21 cellular contexts compared by ENCODE assay signal in genomic region chr9:86751207-86751606, GRCh38.
A peak's percentile ranks its signal among the peaks of the same experiment; 100 is the strongest.
DNase-seq lines count a peak whose midpoint lies in the region; ATAC-seq and TF ChIP-seq lines count a peak whose summit lies in the region.
"Had no signal": no experiment of that assay in that cellular context is flagged by ENCODE, and none has a peak within 500 bp of the region (broad histone marks: within the 10 kb centered on the region; RNA-seq: fewer than 3 reads in every experiment).

No MANE protein-coding gene starts in this region.

- intact Hi-C loops in psoas muscle (cut with DNase I), result no loop called here
- intact Hi-C loops in left lung (cut with DNase I), result no loop called here

- no peak overlapping the region for H3K9ac ChIP-seq in endodermal cell (ENCODE audit: extremely low read depth, low read length, poor library complexity, severe bottlenecking)

- H3K27ac Mint-ChIP-seq in endodermal cell, result no peak overlapping the region
- H3K27ac Mint-ChIP-seq: CD4-positive, alpha-beta memory T cell; H9; IgD-negative memory B cell had no signal

- no peaks in the 10 kb centered on the region for H3K9me3 ChIP-seq in endodermal cell (ENCODE audit: control insufficient read depth, low read length)
- no peaks in the 10 kb centered on the region for H3K9me3 ChIP-seq in right atrium auricular region
- H3K9me3 ChIP-seq in psoas muscle, result no peaks in the 10 kb centered on the region
- no peaks in the 10 kb centered on the region for H3K9me3 ChIP-seq in left lung
- H3K9me3 ChIP-seq: MG63, Peyer's patch had no signal

- H3K36me3 ChIP-seq in endodermal cell (ENCODE audit: control insufficient read depth, insufficient read depth, low read length) (no peaks in the 10 kb centered on the region), right atrium auricular region (no peaks in the 10 kb centered on the region), psoas muscle (ENCODE audit: insufficient read depth in 1 of 2, low read depth in 1 of 2) (no peaks in the 10 kb centered on the region), left lung (no peaks in the 10 kb centered on the region)
- H3K36me3 ChIP-seq: MG63, Peyer's patch had no signal

- WGBS in endodermal cell (ENCODE audit: insufficient coverage in 1 of 2, insufficient read length in 1 of 2), 2 experiments, result 91 to 95% methylated on average over 4 of the region's 4 CpGs
- 61 to 88% (median 62%) methylated on average over 4 of the region's 4 CpGs for WGBS in psoas muscle, 3 donors

- H3K4me1 ChIP-seq in endodermal cell (ENCODE audit: control insufficient read depth, insufficient read depth, low read length) (no peaks in the 10 kb centered on the region), right atrium auricular region (peaks cover 0 to 9% of the 10 kb centered on the region in 2 donors), psoas muscle (no peaks in the 10 kb centered on the region), left lung (no peaks in the 10 kb centered on the region)
- H3K4me1 ChIP-seq: Peyer's patch had no signal

- H3K27ac ChIP-seq in endodermal cell (ENCODE audit: low read depth, low read length), result no peak overlapping the region
- no peak overlapping the region for H3K27ac ChIP-seq in right atrium auricular region
- H3K27ac ChIP-seq in psoas muscle, result no peak overlapping the region
- H3K27ac ChIP-seq in left lung, result no peak overlapping the region
- H3K27ac ChIP-seq: Peyer's patch had no signal

- TF ChIP-seq CTCF in endodermal cell (conservative IDR thresholded peaks at IDR 0.05), result peak; percentile 27
- TF ChIP-seq CTCF in right atrium auricular region (IDR thresholded peaks at IDR 0.05), result no peak
- no peak for TF ChIP-seq CTCF in psoas muscle (IDR thresholded peaks at IDR 0.05)
- TF ChIP-seq CTCF in left lung (IDR thresholded peaks at IDR 0.05), result no peak

- no peaks in the 10 kb centered on the region for H3K27me3 ChIP-seq in endodermal cell (ENCODE audit: control insufficient read depth, insufficient read depth, low read length, poor library complexity, severe bottlenecking)
- H3K27me3 ChIP-seq in right atrium auricular region, result no peaks in the 10 kb centered on the region
- no peaks in the 10 kb centered on the region for H3K27me3 ChIP-seq in psoas muscle (ENCODE audit: insufficient read depth in 3 of 3, low read length in 2 of 3)
- peaks cover 0 to 14% of the 10 kb centered on the region in 2 donors for H3K27me3 ChIP-seq in left lung
- H3K27me3 ChIP-seq: MG63, Peyer's patch had no signal

- no peak overlapping the region for H3K4me3 Mint-ChIP-seq in endodermal cell
- H3K4me3 Mint-ChIP-seq: CD4-positive, alpha-beta memory T cell; H9; IgD-negative memory B cell had no signal

- H3K4me3 ChIP-seq in endodermal cell (ENCODE audit: low read length) (no peak overlapping the region), right atrium auricular region (no peak overlapping the region), psoas muscle (no peak overlapping the region), left lung (no peak overlapping the region)
- H3K4me3 ChIP-seq: MG63, Peyer's patch had no signal

- H3K27me3 Mint-ChIP-seq in endodermal cell (ENCODE audit: insufficient read depth), result peaks cover 3% of the 10 kb centered on the region

- H3K4me1 Mint-ChIP-seq in endodermal cell, result no peaks in the 10 kb centered on the region
- H3K4me1 Mint-ChIP-seq: CD4-positive, alpha-beta memory T cell; H9; IgD-negative memory B cell had no signal

- DNase-seq in LHCN-M2 (ENCODE audit: low read depth) (peak; percentile 71), endodermal cell (no peak), right atrium auricular region (ENCODE audit: low spot score) (peak; percentile 36), psoas muscle (peak; percentile 20 to 62), NCI-H446 treated with DMSO at 0.1 percent for 48 hours (lab: John Stamatoyannopoulos, UW) (no peak), SKM-1 (lab: John Stamatoyannopoulos, UW; ENCODE audit: unreplicated experiment) (no peak), left lung (no peak)
- DNase-seq: CD4-positive, alpha-beta memory T cell; DMS153; GDM1; H9; Karpas-422; MG63; NCI-H1048; NCI-H1436; NCI-H2081; NCI-H2171 treated with DMSO at 0.1 percent for 48 hours; NCI-H446; Peyer's patch had no signal

- peak in 1 of 4 donors; percentile 32 for ATAC-seq in psoas muscle
- no peak for ATAC-seq in left lung
- ATAC-seq in HG03378 (IDR thresholded peaks at IDR 0.05; ENCODE audit: unreplicated experiment), result no peak

- no peaks in the 10 kb centered on the region for H3K36me3 Mint-ChIP-seq in endodermal cell (ENCODE audit: low read depth)
- H3K36me3 Mint-ChIP-seq: CD4-positive, alpha-beta memory T cell; IgD-negative memory B cell had no signal

- H3K9me3 Mint-ChIP-seq in endodermal cell, result no peaks in the 10 kb centered on the region
- H3K9me3 Mint-ChIP-seq: CD4-positive, alpha-beta memory T cell; H9 had no signal

Comparison
In these comparisons a context has a peak if more than half of its experiments do, and no peak if none do; other contexts are left out.
1. DNase-seq: peak in LHCN-M2 (single experiment), right atrium auricular region (single experiment) and psoas muscle (2 of 2); none in endodermal cell (single experiment), NCI-H446 treated with DMSO at 0.1 percent for 48 hours (single experiment), SKM-1 (single experiment) and left lung (0 of 2).